In the genomic region with DNA sequence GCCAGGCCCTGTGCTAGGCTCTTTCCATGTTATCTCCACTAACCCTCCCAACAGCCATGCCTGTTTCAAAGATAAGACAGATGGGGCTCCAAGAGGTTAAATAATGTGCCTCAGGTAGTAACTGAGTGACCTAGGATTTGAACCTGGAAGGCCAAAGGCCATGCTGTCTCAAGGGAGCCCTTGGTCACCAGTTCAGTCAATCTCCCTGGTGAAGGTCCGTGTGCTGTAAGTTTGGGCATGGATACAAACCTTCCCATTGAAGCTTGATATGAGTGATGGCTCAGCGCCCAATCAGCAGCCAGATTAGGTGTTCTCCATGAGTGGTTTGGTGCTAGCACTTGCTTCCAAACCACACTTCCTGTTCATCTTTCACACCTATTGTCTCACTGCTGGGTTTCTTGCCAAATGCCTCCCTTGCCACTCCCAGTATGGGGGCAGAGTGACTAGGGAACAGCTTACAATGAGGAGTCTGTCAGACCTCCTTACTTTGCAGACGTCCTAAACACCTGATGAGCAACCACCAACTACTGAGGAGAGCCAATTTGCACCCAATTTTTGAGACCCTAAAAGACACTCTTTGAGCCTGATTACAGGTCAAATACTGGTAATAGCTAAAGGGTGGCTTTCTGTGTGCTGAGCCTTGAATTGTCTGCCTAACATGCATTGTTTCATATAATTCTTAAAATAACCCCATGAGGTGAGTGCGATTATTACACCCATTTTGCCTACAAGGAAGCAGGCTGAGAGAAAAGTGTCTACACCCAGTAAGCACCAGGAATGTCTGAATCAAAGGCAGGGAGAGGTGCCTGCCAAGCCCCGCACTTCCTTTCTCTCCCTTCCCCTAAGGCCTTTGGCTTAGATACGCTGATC, we compare ENCODE assay signal across 8 cellular contexts. TPM values are rescaled to one million over a fixed set of nuclear protein-coding genes. Genes with fewer than 3 reads are reported as not detected.
DNase-seq lines count a peak whose midpoint lies in the region; ATAC-seq and TF ChIP-seq lines count a peak whose summit lies in the region.

No MANE protein-coding gene starts in this region.

- DNase-seq in CD4-positive, alpha-beta T cell: peak; percentile 19 to 45 (median 30)
- DNase-seq in GM20000 (ENCODE audit: low spot score): peak; percentile 48
- peak; percentile 64 for DNase-seq in NB4 (ENCODE audit: low read depth)
- DNase-seq in activated CD8-positive, alpha-beta memory T cell treated with anti-CD3 and anti-CD28 coated beads, Interleukin-2, amount 10 ng/mL, durations not matched to agents 7 days and 5 days: peak; percentile 78
- peak; percentile 67 for DNase-seq in fibroblast of the aortic adventitia (ENCODE audit: low read depth)
- DNase-seq in G401 (ENCODE audit: low spot score): no peak
- DNase-seq in smooth muscle cell (lab: John Stamatoyannopoulos, UW; ENCODE audit: unreplicated experiment): no peak

- intact Hi-C loops in CD4-positive, alpha-beta T cell (cut with DNase I, micrococcal nuclease): loop anchor here (1.0 to 5.0 kb wide), 3 partner anchors 43 to 98 kb away; no protein-coding TSS in a partner anchor

- H3K4me3 ChIP-seq in NB4 (ENCODE audit: low read depth, low read length): no peak overlapping the region
- H3K4me3 ChIP-seq in fibroblast of the aortic adventitia (ENCODE audit: low read depth, low read length): no peak overlapping the region
- H3K4me3 ChIP-seq in skin epidermis: no peak overlapping the region
- no peak overlapping the region for H3K4me3 ChIP-seq in smooth muscle cell

- H3K27ac Mint-ChIP-seq in CD4-positive, alpha-beta T cell: peak overlapping the region; percentile 75
- peak overlapping the region; percentile 20 for H3K27ac Mint-ChIP-seq in activated CD8-positive, alpha-beta memory T cell treated with anti-CD3 and anti-CD28 coated beads, Interleukin-2, amount 10 ng/mL, durations not matched to agents 7 days and 5 days

- H3K79me2 ChIP-seq in smooth muscle cell (ENCODE audit: low read depth): no peaks in the 10 kb centered on the region

- H3K9ac ChIP-seq in smooth muscle cell (ENCODE audit: low read depth): no peak overlapping the region

- no peak overlapping the region for H3K4me2 ChIP-seq in smooth muscle cell

- H3F3A ChIP-seq in smooth muscle cell (ENCODE audit: low read depth): no peaks in the 10 kb centered on the region

- 87% methylated on average over 6 of the region's 6 CpGs for WGBS in smooth muscle cell (ENCODE audit: low lambda C conversion rate)

- peak; percentile 62 for ATAC-seq in CD4-positive, alpha-beta T cell (ENCODE audit: poor library complexity)
- peak; percentile 80 for ATAC-seq in activated CD8-positive, alpha-beta memory T cell treated with anti-CD3 and anti-CD28 coated beads, Interleukin-2, amount 10 ng/mL, durations not matched to agents 7 days and 5 days

- H3K9me3 Mint-ChIP-seq in CD4-positive, alpha-beta T cell: no peaks in the 10 kb centered on the region
- no peaks in the 10 kb centered on the region for H3K9me3 Mint-ChIP-seq in activated CD8-positive, alpha-beta memory T cell treated with anti-CD3 and anti-CD28 coated beads, Interleukin-2, amount 10 ng/mL, durations not matched to agents 7 days and 5 days (ENCODE audit: low read depth)

- no peak for TF ChIP-seq POLR2A in NB4 (IDR thresholded peaks at IDR 0.05; ENCODE audit: extremely low read depth, insufficient read length)

- H3K36me3 ChIP-seq in smooth muscle cell (ENCODE audit: low read depth): no peaks in the 10 kb centered on the region

- no peaks in the 10 kb centered on the region for H3K27me3 ChIP-seq in CD4-positive, alpha-beta T cell (ENCODE audit: control insufficient read depth, insufficient read depth, low read length)
- H3K27me3 ChIP-seq in smooth muscle cell (ENCODE audit: low read depth): no peaks in the 10 kb centered on the region

- in situ Hi-C loops in G401 (cut with HindIII; ENCODE audit: low sequenced_read_pairs): no loop called here

- peak overlapping the region; percentile 46 for H3K4me3 Mint-ChIP-seq in CD4-positive, alpha-beta T cell
- no peak overlapping the region for H3K4me3 Mint-ChIP-seq in activated CD8-positive, alpha-beta memory T cell treated with anti-CD3 and anti-CD28 coated beads, Interleukin-2, amount 10 ng/mL, durations not matched to agents 7 days and 5 days

- POLR2A ChIA-PET in CD4-positive, alpha-beta T cell (lab: Charles Lee): interaction anchor here (0.6 to 1.8 kb wide), 7 partner anchors 9 to 65 kb away, joined by 3 to 8 read pairs (median 5); no protein-coding TSS in a partner anchor

- no peaks in the 10 kb centered on the region for H3K9me3 ChIP-seq in CD4-positive, alpha-beta T cell (ENCODE audit: control insufficient read depth, low read length)
- no peaks in the 10 kb centered on the region for H3K9me3 ChIP-seq in smooth muscle cell (replicated peaks; ENCODE audit: low read depth)

- no peaks in the 10 kb centered on the region for H4K20me1 ChIP-seq in smooth muscle cell (ENCODE audit: low read depth)

- H3K4me1 ChIP-seq in smooth muscle cell (ENCODE audit: low read depth): no peaks in the 10 kb centered on the region

- no peak overlapping the region for H3K27ac ChIP-seq in CD4-positive, alpha-beta T cell (ENCODE audit: low read depth, low read length)
- H3K27ac ChIP-seq in skin epidermis (peak overlapping the region in 20 of 21 experiments; percentile 25 to 80 (median 63)), smooth muscle cell (ENCODE audit: low read depth) (no peak overlapping the region)

- CTCF ChIA-PET in CD4-positive, alpha-beta T cell (lab: Charles Lee): interaction anchor here (0.8 to 4.0 kb wide), 6 partner anchors 18 to 75 kb away, joined by 3 to 28 read pairs (median 5); no protein-coding TSS in a partner anchor
- CTCF ChIA-PET in activated CD8-positive, alpha-beta memory T cell treated with anti-CD3 and anti-CD28 coated beads, Interleukin-2, amount 10 ng/mL, durations not matched to agents 7 days and 5 days (lab: Charles Lee): interaction anchor here (0.9 to 3.0 kb wide), 9 partner anchors 9 to 83 kb away, joined by 3 to 9 read pairs (median 4); no protein-coding TSS in a partner anchor

- no peak overlapping the region for H2AFZ ChIP-seq in smooth muscle cell (ENCODE audit: low read depth)

- peaks cover 71% of the 10 kb centered on the region for H3K4me1 Mint-ChIP-seq in CD4-positive, alpha-beta T cell (ENCODE audit: low read depth)
- H3K4me1 Mint-ChIP-seq in activated CD8-positive, alpha-beta memory T cell treated with anti-CD3 and anti-CD28 coated beads, Interleukin-2, amount 10 ng/mL, durations not matched to agents 7 days and 5 days: peaks cover 44% of the 10 kb centered on the region

- peak; percentile 20 for TF ChIP-seq CTCF in CD4-positive, alpha-beta T cell (IDR thresholded peaks at IDR 0.05)
- TF ChIP-seq CTCF in GM20000 (IDR thresholded peaks at IDR 0.05; ENCODE audit: extremely low read depth, missing control alignments): no peak
- peak; percentile 0 for TF ChIP-seq CTCF in NB4 (IDR thresholded peaks at IDR 0.05; ENCODE audit: low read depth, low read length)
- TF ChIP-seq CTCF in fibroblast of the aortic adventitia (IDR thresholded peaks at IDR 0.05; ENCODE audit: insufficient read depth, low read length): peak; percentile 36
- TF ChIP-seq CTCF in smooth muscle cell (IDR thresholded peaks at IDR 0.05; ENCODE audit: borderline replicate concordance, insufficient read depth, poor library complexity, severe bottlenecking): no peak

- H3K27me3 Mint-ChIP-seq in CD4-positive, alpha-beta T cell: no peaks in the 10 kb centered on the region
- peaks cover 15% of the 10 kb centered on the region for H3K27me3 Mint-ChIP-seq in activated CD8-positive, alpha-beta memory T cell treated with anti-CD3 and anti-CD28 coated beads, Interleukin-2, amount 10 ng/mL, durations not matched to agents 7 days and 5 days

- H3K36me3 Mint-ChIP-seq in CD4-positive, alpha-beta T cell (ENCODE audit: low read depth): no peaks in the 10 kb centered on the region
- H3K36me3 Mint-ChIP-seq in activated CD8-positive, alpha-beta memory T cell treated with anti-CD3 and anti-CD28 coated beads, Interleukin-2, amount 10 ng/mL, durations not matched to agents 7 days and 5 days: no peaks in the 10 kb centered on the region

RNA-seq across cellular contexts. Expression of a gene that starts 48.5 kb away (rescaled TPM):
- 1,000 to 10,000 TPM; 1,565 to 1,685 TPM for total RNA-seq in CD4-positive, alpha-beta T cell
- total RNA-seq in activated CD8-positive, alpha-beta memory T cell treated with anti-CD3 and anti-CD28 coated beads, Interleukin-2, amount 10 ng/mL, durations not matched to agents 7 days and 5 days: 10 to 100 TPM in 1 of 2 experiments, 1 to 10 TPM in 1; 6.9 to 78.6 TPM
- 1.4 and 26.2 TPM in 2 replicates for total RNA-seq in fibroblast of the aortic adventitia (ENCODE audit: low replicate concordance)
- total RNA-seq in G401 (2014; rRNA removed; shearing (Covaris generic)): 29.8 and 41.0 TPM in 2 replicates
- total RNA-seq in smooth muscle cell: 1,280 and 1,300 TPM in 2 replicates
- polyA plus RNA-seq in smooth muscle cell: 1,543 and 1,567 TPM in 2 replicates

RNA-seq across cellular contexts. Expression of a gene that starts 53.7 kb away (rescaled TPM):
- total RNA-seq in CD4-positive, alpha-beta T cell: 100 to 1,000 TPM; 153 to 156 TPM
- 100 to 1,000 TPM; 129 to 166 TPM for total RNA-seq in activated CD8-positive, alpha-beta memory T cell treated with anti-CD3 and anti-CD28 coated beads, Interleukin-2, amount 10 ng/mL, durations not matched to agents 7 days and 5 days
- total RNA-seq in fibroblast of the aortic adventitia (ENCODE audit: low replicate concordance): 143 and 373 TPM in 2 replicates
- total RNA-seq in G401 (2014; rRNA removed; shearing (Covaris generic)): 180 and 202 TPM in 2 replicates
- total RNA-seq in smooth muscle cell: 566 and 645 TPM in 2 replicates
- polyA plus RNA-seq in smooth muscle cell: 403 and 473 TPM in 2 replicates

Comparison
In these comparisons a context has a peak if more than half of its experiments do, and no peak if none do; other contexts are left out.
1. DNase-seq: peak in CD4-positive, alpha-beta T cell (10 of 10), GM20000 (single experiment), NB4 (single experiment), activated CD8-positive, alpha-beta memory T cell treated with anti-CD3 and anti-CD28 coated beads, Interleukin-2, amount 10 ng/mL, durations not matched to agents 7 days and 5 days (single experiment) and fibroblast of the aortic adventitia (single experiment); none in G401 (single experiment) and smooth muscle cell (single experiment).
2. H3K27ac ChIP-seq: peak in skin epidermis (20 of 21); none in CD4-positive, alpha-beta T cell (single experiment) and smooth muscle cell (single experiment).
3. CTCF ChIP-seq: peak in CD4-positive, alpha-beta T cell (single experiment), NB4 (single experiment) and fibroblast of the aortic adventitia (single experiment); none in GM20000 (single experiment) and smooth muscle cell (single experiment).
4. RNA of a gene that starts 48.5 kb away (total RNA-seq): 1,565 to 1,685 TPM in CD4-positive, alpha-beta T cell and 1,280 to 1,300 TPM in smooth muscle cell; 6.9 to 78.6 TPM in activated CD8-positive, alpha-beta memory T cell treated with anti-CD3 and anti-CD28 coated beads, Interleukin-2, amount 10 ng/mL, durations not matched to agents 7 days and 5 days, 29.8 to 41.0 TPM in G401 and 1.4 to 26.2 TPM in fibroblast of the aortic adventitia; every median in the first group is over 10 times any median in the second.